In the genomic region with DNA sequence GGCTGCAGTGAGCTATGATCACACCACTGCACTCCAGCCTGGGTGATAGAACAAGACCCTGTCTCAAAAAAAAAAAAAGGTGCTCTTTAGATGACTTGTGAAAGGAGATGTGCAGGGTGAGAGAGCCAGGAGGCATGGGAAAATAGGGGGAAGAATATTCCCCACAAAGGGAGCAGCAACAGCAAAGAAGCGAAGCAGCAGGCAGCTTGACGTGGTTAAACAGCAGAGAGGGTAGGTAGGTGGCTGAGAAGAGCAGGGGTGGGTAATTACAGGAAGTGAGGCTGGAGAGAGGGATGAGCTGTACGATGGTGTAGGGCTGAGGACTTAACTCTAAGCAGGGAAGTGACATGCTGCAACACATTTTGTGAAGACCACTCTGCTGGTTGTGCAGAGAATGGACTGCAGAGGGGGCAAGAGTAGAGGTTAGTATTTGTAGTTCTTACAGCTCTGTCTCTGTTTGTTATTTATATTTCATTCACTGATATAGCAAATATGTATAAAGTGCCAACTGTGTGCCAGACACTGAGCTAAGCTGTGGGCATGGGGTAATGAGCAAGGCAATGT, we compare ENCODE assay signal across 8 cellular contexts. TPM values are rescaled to one million over a fixed set of nuclear protein-coding genes. Genes with fewer than 3 reads are reported as not detected.
DNase-seq lines count a peak whose midpoint lies in the region; ATAC-seq, FAIRE-seq and TF ChIP-seq lines count a peak whose summit lies in the region.

No MANE protein-coding gene starts in this region.

- no TSS peak for BruUV-seq in PC-3 (replicated peaks; lab: Mats Ljungman, UMichigan)

- no peaks in the 10 kb centered on the region for H3F3A ChIP-seq in PC-3 (ENCODE audit: low read length, unreplicated experiment)

- H3K36me3 ChIP-seq in PC-3 (ENCODE audit: low read depth, low read length) (peaks cover 7% of the 10 kb centered on the region), keratinocyte (ENCODE audit: control insufficient read depth in 2 of 2, extremely low read depth in 1 of 2, insufficient read depth in 2 of 2, low read length in 2 of 2) (peaks cover 8 to 24% of the 10 kb centered on the region in 2 experiments)

- peaks cover 39% of the 10 kb centered on the region for H3K79me2 ChIP-seq in PC-3 (ENCODE audit: low read length)
- H3K79me2 ChIP-seq in keratinocyte (ENCODE audit: control insufficient read depth, insufficient read depth, low read length): peaks cover 42% of the 10 kb centered on the region

- peaks cover 9% of the 10 kb centered on the region for H3K4me1 ChIP-seq in PC-3 (ENCODE audit: insufficient read depth, low read length)
- H3K4me1 ChIP-seq in keratinocyte (ENCODE audit: control insufficient read depth, extremely low read depth, insufficient read depth, low read length): peaks cover 14% of the 10 kb centered on the region

- H3K9me3 ChIP-seq in PC-3 (ENCODE audit: low read length) (no peaks in the 10 kb centered on the region), keratinocyte (ENCODE audit: control insufficient read depth, low read depth, low read length) (no peaks in the 10 kb centered on the region)

- H2AFZ ChIP-seq in PC-3 (ENCODE audit: low read length) (no peak overlapping the region), keratinocyte (ENCODE audit: control insufficient read depth, low read length) (no peak overlapping the region)

- no peaks in the 10 kb centered on the region for H3K27me3 ChIP-seq in PC-3 (ENCODE audit: low read length)
- H3K27me3 ChIP-seq in keratinocyte (ENCODE audit: control insufficient read depth, extremely low read depth, insufficient read depth, low read length): no peaks in the 10 kb centered on the region

- H3K27ac ChIP-seq in PC-3 (ENCODE audit: low read length): no peak overlapping the region
- no peak overlapping the region for H3K27ac ChIP-seq in keratinocyte (ENCODE audit: control insufficient read depth, insufficient read depth, low read length)

- TF ChIP-seq CTCF in PC-3 (conservative IDR thresholded peaks at IDR 0.05; ENCODE audit: low read depth, low read length) (peak; percentile 44), keratinocyte (optimal IDR thresholded peaks at IDR 0.05 in 1 of 3, IDR thresholded peaks at IDR 0.05 in 1 of 3, conservative IDR thresholded peaks at IDR 0.05 in 1 of 3; ENCODE audit: extremely low read depth in 1 of 3, insufficient read depth in 2 of 3, low read length in 3 of 3) (peak; percentile 25 to 47 (median 44))

- peak overlapping the region; percentile 98 for H3K4me2 ChIP-seq in PC-3 (ENCODE audit: low read length)
- peak overlapping the region; percentile 96 for H3K4me2 ChIP-seq in keratinocyte (ENCODE audit: control insufficient read depth, extremely low read depth, insufficient read depth, low read depth, low read length)

- H4K20me1 ChIP-seq in PC-3 (ENCODE audit: low read length) (peaks cover 15% of the 10 kb centered on the region; the same call in 1 of the 2 replicates), keratinocyte (ENCODE audit: control insufficient read depth, extremely low read depth, insufficient read depth, low read length) (peaks cover 7% of the 10 kb centered on the region)

- CTCF ChIA-PET in PC-3 (lab: Charles Lee): interaction anchor here (1.1 kb wide), 1 partner anchor 143 kb away, joined by 8 read pairs; no protein-coding TSS in a partner anchor

- dilution Hi-C loops in keratinocyte (cut with MboI; ENCODE audit: extremely low pct_ligation_motif_present, low sequenced_read_pairs): no loop called here

- H3K9ac ChIP-seq in PC-3 (ENCODE audit: low read length) (0 out of 2 replicates have a peak overlapping the region, but pooled peaks have one; percentile 92), keratinocyte (ENCODE audit: control insufficient read depth, extremely low read depth, insufficient read depth, low read length) (peak overlapping the region; percentile 1)

- ATAC-seq in HG02610 (IDR thresholded peaks at IDR 0.05; ENCODE audit: unreplicated experiment) (peak; percentile 30), PC-3 (peak; percentile 20; the same call in 1 of the 2 replicates)

- H3K9me1 ChIP-seq in keratinocyte (ENCODE audit: control insufficient read depth, extremely low read depth, insufficient read depth, low read length): no peaks in the 10 kb centered on the region

- peak overlapping the region; percentile 85 for H3K4me3 ChIP-seq in PC-3 (ENCODE audit: low read length)
- H3K4me3 ChIP-seq in keratinocyte (ENCODE audit: control insufficient read depth in 2 of 3, extremely low read depth in 1 of 3, insufficient read depth in 2 of 3, low read depth in 1 of 3, low read length in 3 of 3): peak overlapping the region in 2 of 3 experiments; percentile 7 to 92

- no peak for FAIRE-seq in keratinocyte (lab: Jason Lieb, UNC)
- FAIRE-seq in frontal cortex (lab: Jason Lieb, UNC): no peak

- H3K9me2 ChIP-seq in PC-3 (replicated peaks; ENCODE audit: low read length): no peaks in the 10 kb centered on the region

- intact Hi-C loops in PC-3 (cut with micrococcal nuclease): loop anchor here (2.0 to 10.0 kb wide), 3 partner anchors 40 to 143 kb away; a partner anchor contains a TSS

- DNase-seq in NCI-H526 (lab: John Stamatoyannopoulos, UW): peak; percentile 17 to 51
- no peak for DNase-seq in NCI-H526 treated with DMSO at 0.1 percent for 48 hours (lab: John Stamatoyannopoulos, UW)
- peak; percentile 36 for DNase-seq in PC-3
- peak; percentile 35 for DNase-seq in amniotic stem cell (lab: John Stamatoyannopoulos, UW)
- DNase-seq in keratinocyte (ENCODE audit: low read depth, low spot score): peak; percentile 4
- peak; percentile 28 for DNase-seq in stromal cell of bone marrow (ENCODE audit: low read depth)
- DNase-seq in frontal cortex (ENCODE audit: low spot score in 2 of 2): no peak

- POLR2A ChIA-PET in PC-3 (lab: Charles Lee; ENCODE audit: unreplicated experiment): no interaction called here

RNA-seq across cellular contexts. Expression of a gene that starts 1.6 kb away (rescaled TPM):
- 18.7 and 19.0 TPM in 2 replicates for total RNA-seq in PC-3 (2014; rRNA removed)
- 20.9 to 27.2 TPM (median 23.5 TPM) in 3 replicates for polyA plus RNA-seq in keratinocyte
- 6.9 TPM for polyA plus RNA-seq in keratinocyte (2011; ENCODE audit: low read depth)
- polyA plus RNA-seq in keratinocyte (2011; cell fraction: cytosol; rRNA removed): 12.1 and 18.4 TPM in 2 replicates
- 29.1 and 29.9 TPM in 2 replicates for polyA plus RNA-seq in keratinocyte (2011; cell fraction: nucleus; rRNA removed)
- 9.8 and 15.1 TPM in 2 replicates for polyA plus RNA-seq in keratinocyte (2012; ENCODE audit: low replicate concordance)
- polyA minus RNA-seq in keratinocyte: 16.9 to 24.1 TPM (median 21.3 TPM) in 3 replicates
- 37.4 TPM for polyA minus RNA-seq in keratinocyte (2011; cell fraction: cytosol; rRNA and poly(A)+ RNA removed)
- 16.1 and 29.7 TPM in 2 replicates for polyA minus RNA-seq in keratinocyte (2011; cell fraction: nucleus; rRNA and poly(A)+ RNA removed)
- 36.7 TPM for total RNA-seq in frontal cortex

RNA-seq across cellular contexts. Expression of a gene that starts 42.3 kb away (rescaled TPM):
- total RNA-seq in PC-3 (2014; rRNA removed): 7.0 and 10.5 TPM in 2 replicates
- polyA plus RNA-seq in keratinocyte: 19.9 to 28.5 TPM (median 21.4 TPM) in 3 replicates
- polyA plus RNA-seq in keratinocyte (2011; ENCODE audit: low read depth): 11.0 TPM
- polyA plus RNA-seq in keratinocyte (2011; cell fraction: cytosol; rRNA removed): 10.6 and 23.0 TPM in 2 replicates
- 24.0 and 36.7 TPM in 2 replicates for polyA plus RNA-seq in keratinocyte (2011; cell fraction: nucleus; rRNA removed)
- 14.2 and 18.1 TPM in 2 replicates for polyA plus RNA-seq in keratinocyte (2012; ENCODE audit: low replicate concordance)
- polyA minus RNA-seq in keratinocyte: 3.4 to 20.5 TPM (median 19.7 TPM) in 3 replicates
- 20.0 TPM for polyA minus RNA-seq in keratinocyte (2011; cell fraction: cytosol; rRNA and poly(A)+ RNA removed)
- polyA minus RNA-seq in keratinocyte (2011; cell fraction: nucleus; rRNA and poly(A)+ RNA removed): 6.9 and 13.7 TPM in 2 replicates
- total RNA-seq in frontal cortex: 74.6 TPM

Comparison
In these comparisons a context has a peak if more than half of its experiments do, and no peak if none do; other contexts are left out.
1. DNase-seq: peak in NCI-H526 (2 of 2), PC-3 (single experiment), amniotic stem cell (single experiment), keratinocyte (single experiment) and stromal cell of bone marrow (single experiment); none in NCI-H526 treated with DMSO at 0.1 percent for 48 hours (single experiment) and frontal cortex (0 of 2).